2 cellular contexts compared by ENCODE assay signal in genomic region chr1:16067127-16067768, GRCh38.
TF ChIP-seq lines count a peak whose summit lies in the region.

No MANE protein-coding gene starts in this region.

TF ChIP-seq in GM23338, 12 proteins besides CTCF, POLR2A, EP300 and RAD21:
- TF ChIP-seq EZH2 (IDR thresholded peaks at IDR 0.05; ENCODE audit: low read depth, unreplicated experiment): no peak
- no peak for TF ChIP-seq NANOG (IDR thresholded peaks at IDR 0.05; ENCODE audit: borderline replicate concordance)
- no peak for TF ChIP-seq ZNF462 (CRISPR knock-in tag; IDR thresholded peaks at IDR 0.05)

TF ChIP-seq in HepG2, 621 proteins besides CTCF, POLR2A, EP300 and RAD21 (continues in another document):
- no peak for TF ChIP-seq MTF1 (CRISPR knock-in tag; IDR thresholded peaks at IDR 0.05)
- no peak for TF ChIP-seq ZNF558 (CRISPR knock-in tag; IDR thresholded peaks at IDR 0.05; ENCODE audit: borderline replicate concordance)
- TF ChIP-seq ZSCAN20 (CRISPR knock-in tag; IDR thresholded peaks at IDR 0.05; ENCODE audit: borderline replicate concordance): no peak
- no peak for TF ChIP-seq POLR2AphosphoS2 (IDR thresholded peaks at IDR 0.05; ENCODE audit: low read depth, low read length)
- 0 out of 2 replicates have a peak, but pooled peaks have one; percentile 6 for TF ChIP-seq PATZ1 (CRISPR knock-in tag; IDR thresholded peaks at IDR 0.05)
- TF ChIP-seq ZNF660 (CRISPR knock-in tag; IDR thresholded peaks at IDR 0.05; ENCODE audit: borderline replicate concordance, low read depth): no peak
- no peak for TF ChIP-seq MAFK (conservative IDR thresholded peaks at IDR 0.05 in 1 of 2, IDR thresholded peaks at IDR 0.05 in 1 of 2; ENCODE audit: low read length in 2 of 2)
- no peak for TF ChIP-seq SMARCE1 (IDR thresholded peaks at IDR 0.05; ENCODE audit: borderline replicate concordance)
- TF ChIP-seq NR0B2 (CRISPR knock-in tag; IDR thresholded peaks at IDR 0.05): no peak
- TF ChIP-seq RFX1 (IDR thresholded peaks at IDR 0.05): peak; percentile 88
- no peak for TF ChIP-seq ZNF30 (CRISPR knock-in tag; IDR thresholded peaks at IDR 0.05)
- TF ChIP-seq ZBTB38 (CRISPR knock-in tag; IDR thresholded peaks at IDR 0.05): no peak
- TF ChIP-seq ZNF543 (CRISPR knock-in tag; IDR thresholded peaks at IDR 0.05): no peak
- no peak for TF ChIP-seq MATR3 (CRISPR knock-in tag; IDR thresholded peaks at IDR 0.05)
- TF ChIP-seq TFAP4 (IDR thresholded peaks at IDR 0.05; ENCODE audit: borderline replicate concordance, low read depth): peak; percentile 94
- peak; percentile 81 for TF ChIP-seq PAXIP1 (CRISPR knock-in tag; conservative IDR thresholded peaks at IDR 0.05)
- 0 out of 2 replicates have a peak, but pooled peaks have one; percentile 35 for TF ChIP-seq HNF1B (CRISPR knock-in tag; IDR thresholded peaks at IDR 0.05)
- TF ChIP-seq ELK4 (CRISPR knock-in tag; IDR thresholded peaks at IDR 0.05; ENCODE audit: borderline replicate concordance): no peak
- TF ChIP-seq ZBTB3 (CRISPR knock-in tag; IDR thresholded peaks at IDR 0.05; ENCODE audit: borderline replicate concordance, low read depth): no peak
- peak; percentile 72 for TF ChIP-seq SAP130 (CRISPR knock-in tag; IDR thresholded peaks at IDR 0.05; ENCODE audit: low read depth)
- no peak for TF ChIP-seq MAFF (IDR thresholded peaks at IDR 0.05; ENCODE audit: low read depth, low read length)
- no peak for TF ChIP-seq KLF15 (CRISPR knock-in tag; IDR thresholded peaks at IDR 0.05; ENCODE audit: borderline replicate concordance)
- no peak for TF ChIP-seq DMAP1 (CRISPR knock-in tag; IDR thresholded peaks at IDR 0.05)
- TF ChIP-seq NR1H2 (CRISPR knock-in tag; IDR thresholded peaks at IDR 0.05; ENCODE audit: borderline replicate concordance, low read depth): no peak
- peak; percentile 40; the same call in 1 of the 2 replicates for TF ChIP-seq SPEN (CRISPR knock-in tag; IDR thresholded peaks at IDR 0.05; ENCODE audit: low read depth)
- no peak for TF ChIP-seq TOE1 (CRISPR knock-in tag; IDR thresholded peaks at IDR 0.05)
- no peak for TF ChIP-seq ZBTB8A (CRISPR knock-in tag; IDR thresholded peaks at IDR 0.05; ENCODE audit: borderline replicate concordance, low read depth)
- no peak for TF ChIP-seq ZNF260 (CRISPR knock-in tag; IDR thresholded peaks at IDR 0.05; ENCODE audit: borderline replicate concordance, low read depth)
- TF ChIP-seq REPIN1 (CRISPR knock-in tag; IDR thresholded peaks at IDR 0.05; ENCODE audit: borderline replicate concordance, low read depth): no peak
- TF ChIP-seq THAP11 (CRISPR knock-in tag; IDR thresholded peaks at IDR 0.05): no peak
- no peak for TF ChIP-seq ZBTB49 (CRISPR knock-in tag; IDR thresholded peaks at IDR 0.05; ENCODE audit: borderline replicate concordance)
- no peak for TF ChIP-seq ZNF709 (CRISPR knock-in tag; IDR thresholded peaks at IDR 0.05)
- TF ChIP-seq NCOA2 (CRISPR knock-in tag; IDR thresholded peaks at IDR 0.05): no peak
- no peak for TF ChIP-seq DNMT3B (CRISPR knock-in tag; conservative IDR thresholded peaks at IDR 0.05)
- TF ChIP-seq EED (CRISPR knock-in tag; IDR thresholded peaks at IDR 0.05): no peak
- TF ChIP-seq SOX5 (CRISPR knock-in tag; IDR thresholded peaks at IDR 0.05; ENCODE audit: borderline replicate concordance): no peak
- TF ChIP-seq ATAD3A (CRISPR knock-in tag; IDR thresholded peaks at IDR 0.05): no peak
- no peak for TF ChIP-seq ZNF747 (CRISPR knock-in tag; IDR thresholded peaks at IDR 0.05; ENCODE audit: borderline replicate concordance)
- no peak for TF ChIP-seq ZNF407 (CRISPR knock-in tag; IDR thresholded peaks at IDR 0.05; ENCODE audit: not compliant biosample characterization)
- TF ChIP-seq FOXK2 (IDR thresholded peaks at IDR 0.05): no peak
- TF ChIP-seq EEA1 (CRISPR knock-in tag; IDR thresholded peaks at IDR 0.05; ENCODE audit: borderline replicate concordance): no peak
- TF ChIP-seq NONO (IDR thresholded peaks at IDR 0.05): no peak
- no peak for TF ChIP-seq NONO (CRISPR knock-in tag; conservative IDR thresholded peaks at IDR 0.05)
- TF ChIP-seq MXI1 (IDR thresholded peaks at IDR 0.05; ENCODE audit: borderline replicate concordance, low read depth, low read length): peak; percentile 77; the same call in 2 of the 3 replicates
- no peak for TF ChIP-seq POGZ (CRISPR knock-in tag; IDR thresholded peaks at IDR 0.05)
